In genomic region chr5:179427032-179427675, GRCh38 we compare ENCODE assay signal across 17 cellular contexts.
A peak's percentile ranks its signal among the peaks of the same experiment; 100 is the strongest.
DNase-seq lines count a peak whose midpoint lies in the region; ATAC-seq, FAIRE-seq and TF ChIP-seq lines count a peak whose summit lies in the region.
"Had no signal": no experiment of that assay in that cellular context is flagged by ENCODE, and none has a peak within 500 bp of the region (broad histone marks: within the 10 kb centered on the region; RNA-seq: fewer than 3 reads in every experiment).

No MANE protein-coding gene starts in this region.

- H3K4me1 Mint-ChIP-seq in WTC11: peaks cover 12% of the 10 kb centered on the region
- H3K4me1 Mint-ChIP-seq in activated CD4-positive, alpha-beta T cell treated with anti-CD3 and anti-CD28 coated beads, Interleukin-2, amount 10 ng/mL, durations not matched to agents 24 days and 14 days: no peaks in the 10 kb centered on the region
- H3K4me1 Mint-ChIP-seq: CD4-positive, alpha-beta memory T cell had no signal

- intact Hi-C loops in kidney (cut with DNase I): no loop called here
- intact Hi-C loops in thyroid gland (cut with DNase I): no loop called here
- intact Hi-C loops in activated CD4-positive, alpha-beta T cell treated with anti-CD3 and anti-CD28 coated beads, Interleukin-2, amount 10 ng/mL, durations not matched to agents 24 days and 14 days (cut with micrococcal nuclease): no loop called here

- POLR2A ChIA-PET in WTC11 (lab: Charles Lee): interaction anchor here (0.5 kb wide), 1 partner anchor 582 kb away, joined by 6 read pairs; no protein-coding TSS in a partner anchor

- H3K36me3 ChIP-seq in H7 (replicated peaks; ENCODE audit: control insufficient read depth, insufficient read depth, low read length) (no peaks in the 10 kb centered on the region), kidney (ENCODE audit: control insufficient read depth in 1 of 2, insufficient read depth in 2 of 2, low read length in 2 of 2) (no peaks in the 10 kb centered on the region), osteoblast (ENCODE audit: insufficient read depth, low read length) (no peaks in the 10 kb centered on the region), thyroid gland (no peaks in the 10 kb centered on the region)
- H3K36me3 ChIP-seq: BLaER1 had no signal

- H3K4me1 ChIP-seq in kidney (ENCODE audit: control insufficient read depth in 1 of 2, insufficient read depth in 1 of 2, low read depth in 1 of 2, low read length in 2 of 2) (no peaks in the 10 kb centered on the region), osteoblast (ENCODE audit: insufficient read depth, low read length) (peaks cover 4% of the 10 kb centered on the region), thyroid gland (no peaks in the 10 kb centered on the region)

- no peak overlapping the region for H3K9ac ChIP-seq in kidney (ENCODE audit: low read length in 2 of 2)
- H3K9ac ChIP-seq: BLaER1 had no signal

- no peaks in the 10 kb centered on the region; the same call in 1 of the 2 replicates for H3K27me3 ChIP-seq in H7 (ENCODE audit: control insufficient read depth, insufficient read depth, low read length)
- no peaks in the 10 kb centered on the region for H3K27me3 ChIP-seq in osteoblast (ENCODE audit: insufficient read depth, low read length)
- H3K27me3 ChIP-seq in thyroid gland: no peaks in the 10 kb centered on the region
- H3K27me3 ChIP-seq: BLaER1 had no signal

- H3K9me3 Mint-ChIP-seq in WTC11: peaks cover 7% of the 10 kb centered on the region
- H3K9me3 Mint-ChIP-seq in activated CD4-positive, alpha-beta T cell treated with anti-CD3 and anti-CD28 coated beads, Interleukin-2, amount 10 ng/mL, durations not matched to agents 24 days and 14 days: no peaks in the 10 kb centered on the region

- H2AFZ ChIP-seq in osteoblast (ENCODE audit: low read length): no peak overlapping the region

- H3K4me2 ChIP-seq in osteoblast (ENCODE audit: insufficient read depth, low read length): no peak overlapping the region
- H3K4me2 ChIP-seq: BLaER1 had no signal

- H3K4me3 ChIP-seq in H7 (ENCODE audit: insufficient read depth, low read depth, low read length) (no peak overlapping the region), kidney (ENCODE audit: low read length in 2 of 2) (no peak overlapping the region), osteoblast (ENCODE audit: insufficient read depth, low read length) (no peak overlapping the region), thyroid gland (replicated peaks in 1 of 3) (no peak overlapping the region)
- H3K4me3 ChIP-seq: BLaER1 had no signal

- H3K27me3 Mint-ChIP-seq in WTC11 (ENCODE audit: low read depth): no peaks in the 10 kb centered on the region
- peaks cover 2% of the 10 kb centered on the region for H3K27me3 Mint-ChIP-seq in activated CD4-positive, alpha-beta T cell treated with anti-CD3 and anti-CD28 coated beads, Interleukin-2, amount 10 ng/mL, durations not matched to agents 24 days and 14 days

- H3K36me3 Mint-ChIP-seq in WTC11: no peaks in the 10 kb centered on the region
- H3K36me3 Mint-ChIP-seq in activated CD4-positive, alpha-beta T cell treated with anti-CD3 and anti-CD28 coated beads, Interleukin-2, amount 10 ng/mL, durations not matched to agents 24 days and 14 days (ENCODE audit: low read depth): no peaks in the 10 kb centered on the region
- H3K36me3 Mint-ChIP-seq: CD4-positive, alpha-beta memory T cell had no signal

- ATAC-seq in WTC11: 0 out of 2 replicates have a peak, but pooled peaks have one; percentile 30

- peaks cover 0 to 3% of the 10 kb centered on the region in 2 donors for H3K9me3 ChIP-seq in kidney (ENCODE audit: control insufficient read depth in 1 of 2, low read length in 2 of 2)
- H3K9me3 ChIP-seq in osteoblast (ENCODE audit: low read depth, low read length): no peaks in the 10 kb centered on the region
- no peaks in the 10 kb centered on the region for H3K9me3 ChIP-seq in thyroid gland
- H3K9me3 ChIP-seq: BLaER1 had no signal

- FAIRE-seq in kidney (lab: Jason Lieb, UNC): no peak

- CTCF ChIA-PET in WTC11 (lab: Charles Lee): interaction anchor here (0.5 to 1.3 kb wide), 4 partner anchors 66 to 375 kb away, joined by 3 to 6 read pairs (median 3); no protein-coding TSS in a partner anchor

- no peak for TF ChIP-seq CTCF in WTC11 (IDR thresholded peaks at IDR 0.05)
- no peak for TF ChIP-seq CTCF in kidney (IDR thresholded peaks at IDR 0.05; ENCODE audit: borderline replicate concordance, extremely low read depth, insufficient read depth)
- TF ChIP-seq CTCF in osteoblast (IDR thresholded peaks at IDR 0.05; ENCODE audit: extremely low read depth, low read depth, low read length): no peak
- TF ChIP-seq CTCF in thyroid gland (IDR thresholded peaks at IDR 0.05): no peak

- H3K79me2 ChIP-seq in osteoblast (ENCODE audit: insufficient read depth, low read length): no peaks in the 10 kb centered on the region

- no peak overlapping the region for H3K4me3 Mint-ChIP-seq in WTC11
- H3K4me3 Mint-ChIP-seq in activated CD4-positive, alpha-beta T cell treated with anti-CD3 and anti-CD28 coated beads, Interleukin-2, amount 10 ng/mL, durations not matched to agents 24 days and 14 days: no peak overlapping the region
- H3K4me3 Mint-ChIP-seq: CD4-positive, alpha-beta memory T cell had no signal

- DNase-seq in H7: peak; percentile 68
- no peak for DNase-seq in WTC11 (ENCODE audit: low spot score)
- DNase-seq in kidney: peak; percentile 64
- DNase-seq in osteoblast (ENCODE audit: insufficient read length, low spot score, missing footprints): peak; percentile 74
- no peak for DNase-seq in thyroid gland
- DNase-seq in activated CD4-positive, alpha-beta T cell treated with anti-CD3 and anti-CD28 coated beads, Interleukin-2, amount 10 ng/mL, durations not matched to agents 24 days and 14 days: no peak
- no peak for DNase-seq in NCI-H748 treated with DMSO at 0.1 percent for 48 hours (lab: John Stamatoyannopoulos, UW)
- DNase-seq: CD4-positive, alpha-beta memory T cell; DMS153; GDM1; NCI-H1417; NCI-H187; NCI-H2107; NCI-H524; RPMI8226; SIG-M5 had no signal

- 64 to 70% methylated on average over 25 to 26 of the region's 28 CpGs for WGBS in thyroid gland, 2 donors

- H4K20me1 ChIP-seq in osteoblast (ENCODE audit: insufficient read depth, low read length): no peaks in the 10 kb centered on the region
- H4K20me1 ChIP-seq: BLaER1 had no signal

- no peak overlapping the region for H3K27ac ChIP-seq in kidney (ENCODE audit: low read depth in 2 of 2, low read length in 2 of 2)
- H3K27ac ChIP-seq in osteoblast (ENCODE audit: low read depth, low read length): no peak overlapping the region
- no peak overlapping the region for H3K27ac ChIP-seq in thyroid gland
- H3K27ac ChIP-seq: BLaER1 had no signal

- TF ChIP-seq POLR2A in thyroid gland (IDR thresholded peaks at IDR 0.05): no peak

- H3K27ac Mint-ChIP-seq in WTC11: peak overlapping the region; percentile 32; the same call in 1 of the 2 replicates
- H3K27ac Mint-ChIP-seq in activated CD4-positive, alpha-beta T cell treated with anti-CD3 and anti-CD28 coated beads, Interleukin-2, amount 10 ng/mL, durations not matched to agents 24 days and 14 days: no peak overlapping the region
- H3K27ac Mint-ChIP-seq: CD4-positive, alpha-beta memory T cell had no signal

TF ChIP-seq in WTC11, 78 proteins besides CTCF, POLR2A, EP300 and RAD21:
- TF ChIP-seq ERG (CRISPR knock-in tag; IDR thresholded peaks at IDR 0.05): no peak
- TF ChIP-seq ZBTB43 (CRISPR knock-in tag; IDR thresholded peaks at IDR 0.05): no peak
- TF ChIP-seq ZSCAN18 (CRISPR knock-in tag; IDR thresholded peaks at IDR 0.05): no peak
- no peak for TF ChIP-seq SOX15 (CRISPR knock-in tag; IDR thresholded peaks at IDR 0.05)
- no peak for TF ChIP-seq NR1H2 (CRISPR knock-in tag; IDR thresholded peaks at IDR 0.05)

Comparison
In these comparisons a context has a peak if more than half of its experiments do, and no peak if none do; other contexts are left out.
1. DNase-seq: peak in H7 (single experiment), kidney (single experiment) and osteoblast (single experiment); none in WTC11 (single experiment), thyroid gland (0 of 2), activated CD4-positive, alpha-beta T cell treated with anti-CD3 and anti-CD28 coated beads, Interleukin-2, amount 10 ng/mL, durations not matched to agents 24 days and 14 days (single experiment) and NCI-H748 treated with DMSO at 0.1 percent for 48 hours (single experiment).